Comparison of ENCODE assay signal across 13 cellular contexts in genomic region chr7:104106106-104106505, GRCh38.
A peak's percentile ranks its signal among the peaks of the same experiment; 100 is the strongest.
DNase-seq lines count a peak whose midpoint lies in the region; ATAC-seq and TF ChIP-seq lines count a peak whose summit lies in the region.
"Had no signal": no experiment of that assay in that cellular context is flagged by ENCODE, and none has a peak within 500 bp of the region (broad histone marks: within the 10 kb centered on the region; RNA-seq: fewer than 3 reads in every experiment).

No MANE protein-coding gene starts in this region.

- H3K36me3 ChIP-seq in fibroblast of lung (ENCODE audit: control insufficient read depth, insufficient read depth, low read length), result no peaks in the 10 kb centered on the region

- H3K27ac Mint-ChIP-seq in HFFc6, result no peak overlapping the region
- H3K27ac Mint-ChIP-seq: activated T-helper 2 cell treated with anti-CD3 and anti-CD28 coated beads, Interferon-gamma antibody, Interleukin-2, Interleukin-4, amounts not matched to agents 10 μg/mL and 5 μg/mL and 100 μg/mL, durations not matched to agents 14 hours and 24 hours and 36 hours; mesothelial cell of epicardium had no signal

- no peaks in the 10 kb centered on the region for H3K4me1 Mint-ChIP-seq in HFFc6 (ENCODE audit: low read depth)

- peak; percentile 13 for DNase-seq in AG09309 (ENCODE audit: low read depth)
- DNase-seq in HFFc6, result peak; percentile 64
- DNase-seq in SK-MEL-5 (ENCODE audit: low read depth, low spot score), result peak; percentile 82
- DNase-seq in fibroblast of lung (ENCODE audit: low read depth in 2 of 2), result peak; percentile 15 to 18
- DNase-seq in putamen (ENCODE audit: low spot score), result no peak
- no peak for DNase-seq in KBM-7
- DNase-seq: DMS79, H7, NCI-H1105 had no signal

- no peaks in the 10 kb centered on the region for H3K79me2 ChIP-seq in fibroblast of lung (ENCODE audit: control insufficient read depth, insufficient read depth, low read length)

- H4K20me1 ChIP-seq in fibroblast of lung (ENCODE audit: control insufficient read depth, extremely low read depth, insufficient read depth, low read length), result no peaks in the 10 kb centered on the region

- H3K4me3 ChIP-seq in AG09309 (ENCODE audit: control insufficient read depth, low read depth, low read length) (no peak overlapping the region), fibroblast of lung (replicated peaks in 1 of 4; ENCODE audit: control extremely low read depth in 1 of 4, insufficient read depth in 1 of 4, low read depth in 3 of 4, low read length in 4 of 4) (no peak overlapping the region)

- no peak overlapping the region for H2AFZ ChIP-seq in fibroblast of lung (ENCODE audit: low read length)

- in situ Hi-C loops in SK-MEL-5 (cut with HindIII; ENCODE audit: low pct_unique_long_range_greater_than_20kb, low sequenced_read_pairs) (no loop called here), KBM-7 (cut with MboI; ENCODE audit: low pct_unique_long_range_greater_than_20kb, low sequenced_read_pairs) (no loop called here)

- H3K27me3 ChIP-seq in fibroblast of lung (ENCODE audit: control insufficient read depth, insufficient read depth, low read length), result no peaks in the 10 kb centered on the region

- no peaks in the 10 kb centered on the region for H3K4me1 ChIP-seq in fibroblast of lung (ENCODE audit: control insufficient read depth, extremely low read depth, insufficient read depth, low read length)

- H3K27ac ChIP-seq in fibroblast of lung (ENCODE audit: insufficient read depth, low read length), result no peak overlapping the region

- H3K9ac ChIP-seq in fibroblast of lung (ENCODE audit: insufficient read depth, low read length), result no peak overlapping the region

- ATAC-seq in GM19351 (IDR thresholded peaks at IDR 0.05; ENCODE audit: unreplicated experiment) (no peak), GM21515 (IDR thresholded peaks at IDR 0.05; ENCODE audit: unreplicated experiment) (no peak)

- no peaks in the 10 kb centered on the region for H3K9me3 ChIP-seq in fibroblast of lung (ENCODE audit: control insufficient read depth, insufficient read depth, low read depth, low read length)

- H3K4me3 Mint-ChIP-seq in HFFc6, result no peak overlapping the region
- H3K4me3 Mint-ChIP-seq: mesothelial cell of epicardium had no signal

- TF ChIP-seq CTCF in AG09309 (IDR thresholded peaks at IDR 0.05; ENCODE audit: control insufficient read depth, insufficient read depth, low read depth, low read length, missing control alignments) (peak; percentile 37), HFFc6 (IDR thresholded peaks at IDR 0.05) (peak; percentile 62; the same call in 1 of the 2 replicates), fibroblast of lung (conservative IDR thresholded peaks at IDR 0.05 in 1 of 2, IDR thresholded peaks at IDR 0.05 in 1 of 2; ENCODE audit: low read depth in 1 of 2, low read length in 2 of 2) (no peak)

- no peaks in the 10 kb centered on the region for H3K9me3 Mint-ChIP-seq in HFFc6
- H3K9me3 Mint-ChIP-seq: activated T-helper 2 cell treated with anti-CD3 and anti-CD28 coated beads, Interferon-gamma antibody, Interleukin-2, Interleukin-4, amounts not matched to agents 10 μg/mL and 5 μg/mL and 100 μg/mL, durations not matched to agents 14 hours and 24 hours and 36 hours had no signal

- no peak overlapping the region for H3K4me2 ChIP-seq in fibroblast of lung (ENCODE audit: extremely low read depth, insufficient read depth, low read length)

- H3K36me3 Mint-ChIP-seq in HFFc6 (ENCODE audit: low read depth), result no peaks in the 10 kb centered on the region
- H3K36me3 Mint-ChIP-seq: mesothelial cell of epicardium had no signal

- H3K27me3 Mint-ChIP-seq in HFFc6 (ENCODE audit: insufficient read depth), result peaks cover 11% of the 10 kb centered on the region

Comparison
In these comparisons a context has a peak if more than half of its experiments do, and no peak if none do; other contexts are left out.
1. DNase-seq: peak in AG09309 (single experiment), HFFc6 (single experiment), SK-MEL-5 (single experiment) and fibroblast of lung (2 of 2); none in putamen (single experiment) and KBM-7 (single experiment).
2. CTCF ChIP-seq: peak in AG09309 (single experiment) and HFFc6 (single experiment); none in fibroblast of lung (0 of 2).